8 cellular contexts compared by ENCODE assay signal in genomic region chr11:90223248-90223585, GRCh38. TPM values are rescaled to one million over a fixed set of nuclear protein-coding genes. Genes with fewer than 3 reads are reported as not detected.
DNase-seq lines count a peak whose midpoint lies in the region; ATAC-seq lines count a peak whose summit lies in the region.

No MANE protein-coding gene starts in this region.

- H3K4me1 Mint-ChIP-seq in activated naive CD8-positive, alpha-beta T cell treated with anti-CD3 and anti-CD28 coated beads for 36 hours, result peaks cover 26% of the 10 kb centered on the region

- DNase-seq in activated naive CD8-positive, alpha-beta T cell treated with anti-CD3 and anti-CD28 coated beads for 36 hours, result no peak
- DNase-seq in inferior parietal cortex (ENCODE audit: extremely low spot score), result peak; percentile 78
- DNase-seq in DMS 273 treated with DMSO at 0.1 percent for 48 hours (lab: John Stamatoyannopoulos, UW), result no peak
- DNase-seq in HPDE6-E6E7 (ENCODE audit: extremely low spot score), result no peak
- DNase-seq in dermis blood vessel endothelial cell, result no peak

- H3K9me3 Mint-ChIP-seq in activated naive CD8-positive, alpha-beta T cell treated with anti-CD3 and anti-CD28 coated beads for 36 hours, result peaks cover 5% of the 10 kb centered on the region

- peak overlapping the region; percentile 97 to 98 for H3K4me3 ChIP-seq in stomach smooth muscle (ENCODE audit: low read length in 2 of 2)

- peak overlapping the region; percentile 73 to 84 for H3K9ac ChIP-seq in stomach smooth muscle (ENCODE audit: low read length in 2 of 2)

- H3K27ac Mint-ChIP-seq in activated naive CD8-positive, alpha-beta T cell treated with anti-CD3 and anti-CD28 coated beads for 36 hours, result peak overlapping the region; percentile 95

- ATAC-seq in GM18517 (IDR thresholded peaks at IDR 0.05; ENCODE audit: unreplicated experiment), result peak; percentile 48
- ATAC-seq in HG02938 (IDR thresholded peaks at IDR 0.05; ENCODE audit: unreplicated experiment), result peak; percentile 46

- H3K4me1 ChIP-seq in stomach smooth muscle (ENCODE audit: control insufficient read depth, insufficient read depth, low read length), result peaks cover 11% of the 10 kb centered on the region

- no peaks in the 10 kb centered on the region for H3K36me3 ChIP-seq in stomach smooth muscle (ENCODE audit: control insufficient read depth in 2 of 2, insufficient read depth in 2 of 2, low read length in 2 of 2)

- H3K4me3 Mint-ChIP-seq in activated naive CD8-positive, alpha-beta T cell treated with anti-CD3 and anti-CD28 coated beads for 36 hours, result peak overlapping the region; percentile 98

- H3K27ac ChIP-seq in stomach smooth muscle (ENCODE audit: low read length), result peak overlapping the region; percentile 80

- H3K27me3 Mint-ChIP-seq in activated naive CD8-positive, alpha-beta T cell treated with anti-CD3 and anti-CD28 coated beads for 36 hours, result no peaks in the 10 kb centered on the region

- H3K36me3 Mint-ChIP-seq in activated naive CD8-positive, alpha-beta T cell treated with anti-CD3 and anti-CD28 coated beads for 36 hours, result peaks cover 34% of the 10 kb centered on the region

- no peaks in the 10 kb centered on the region for H3K27me3 ChIP-seq in stomach smooth muscle (ENCODE audit: control insufficient read depth in 1 of 2, insufficient read depth in 2 of 2, low read length in 2 of 2)

- no peaks in the 10 kb centered on the region for H3K9me3 ChIP-seq in stomach smooth muscle (ENCODE audit: control insufficient read depth in 2 of 2, low read length in 2 of 2)

RNA-seq across cellular contexts. Expression of gene CHORDC1, which starts 0.4 kb away (rescaled TPM):
- total RNA-seq in activated naive CD8-positive, alpha-beta T cell treated with anti-CD3 and anti-CD28 coated beads for 36 hours, result 10 to 100 TPM; 86.3 to 90.1 TPM
- total RNA-seq in dermis blood vessel endothelial cell, result 34.2 and 46.1 TPM in 2 replicates
